Comparison of ENCODE assay signal across 8 cellular contexts in genomic region chr14:25049559-25050493, GRCh38. TPM values are rescaled to one million over a fixed set of nuclear protein-coding genes. Genes with fewer than 3 reads are reported as not detected.
DNase-seq lines count a peak whose midpoint lies in the region; ATAC-seq and TF ChIP-seq lines count a peak whose summit lies in the region.

STXBP6 (minus strand) TSS chr14:25050147; CDS start chr14:24974818, 75,329 bp downstream.

- H3K9ac ChIP-seq in ES-I3 (ENCODE audit: low read depth, low read length), result peak within 1 kb of the TSS; percentile 87
- H3K9ac ChIP-seq in rectal smooth muscle tissue (ENCODE audit: low read length), result peak within 1 kb of the TSS; percentile 26

- DNase-seq in NCI-H526 treated with DMSO at 0.1 percent for 48 hours (lab: John Stamatoyannopoulos, UW), result peak; percentile 7
- no peak for DNase-seq in NCI-H187 treated with DMSO at 0.1 percent for 48 hours (lab: John Stamatoyannopoulos, UW)
- no peak for DNase-seq in NCI-H1436 treated with DMSO at 0.1 percent for 48 hours (lab: John Stamatoyannopoulos, UW)

- H3K4me3 ChIP-seq in iPS-11a (ENCODE audit: low read depth, low read length) (peak within 1 kb of the TSS; percentile 52), rectal smooth muscle tissue (ENCODE audit: low read length) (peak within 1 kb of the TSS; percentile 72)

- H3K27ac Mint-ChIP-seq in brain, result peak within 1 kb of the TSS; percentile 7 to 80 (median 64)

- peak within 1 kb of the TSS; percentile 69 for H3K27ac ChIP-seq in rectal smooth muscle tissue (ENCODE audit: low read depth, low read length)

- H3K4me1 ChIP-seq in ES-I3 (ENCODE audit: insufficient read depth, low read length), result peaks cover 22% of the 10 kb centered on the region
- peaks cover 11% of the 10 kb centered on the region for H3K4me1 ChIP-seq in rectal smooth muscle tissue (ENCODE audit: control insufficient read depth, insufficient read depth, low read length)

- ATAC-seq in HG02623 (IDR thresholded peaks at IDR 0.05; ENCODE audit: unreplicated experiment), result peak; percentile 65

- H3K36me3 ChIP-seq in ES-I3 (ENCODE audit: insufficient read depth, low read length), result no peaks in the 10 kb centered on the region
- no peaks in the 10 kb centered on the region for H3K36me3 ChIP-seq in rectal smooth muscle tissue (ENCODE audit: control insufficient read depth, insufficient read depth, low read length)

- TF ChIP-seq CTCF in brain (conservative IDR thresholded peaks at IDR 0.05), result no peak

- no peaks in the 10 kb centered on the region for H3K27me3 ChIP-seq in rectal smooth muscle tissue (ENCODE audit: control insufficient read depth, insufficient read depth, low read length)

- H3K4me3 Mint-ChIP-seq in brain, result peak within 1 kb of the TSS; percentile 87 to 95 (median 92)

- H3K9me3 Mint-ChIP-seq in brain, result peaks cover 0 to 3% (median 0%) of the 10 kb centered on the region in 5 experiments

- peaks cover 39% of the 10 kb centered on the region for H3K27me3 Mint-ChIP-seq in brain

- H3K4me1 Mint-ChIP-seq in brain, result peaks cover 24% of the 10 kb centered on the region

- H3K9me3 ChIP-seq in ES-I3 (ENCODE audit: control insufficient read depth, insufficient read depth, low read length), result no peaks in the 10 kb centered on the region

- H3K36me3 Mint-ChIP-seq in brain, result no peaks in the 10 kb centered on the region

RNA-seq across cellular contexts. Expression of gene STXBP6, which starts in this region (rescaled TPM):
- polyA plus RNA-seq in brain (ENCODE audit: insufficient read depth, low read depth, low replicate concordance), result 5.4 TPM
